Comparison of ENCODE assay signal across 12 cellular contexts in the genomic region with DNA sequence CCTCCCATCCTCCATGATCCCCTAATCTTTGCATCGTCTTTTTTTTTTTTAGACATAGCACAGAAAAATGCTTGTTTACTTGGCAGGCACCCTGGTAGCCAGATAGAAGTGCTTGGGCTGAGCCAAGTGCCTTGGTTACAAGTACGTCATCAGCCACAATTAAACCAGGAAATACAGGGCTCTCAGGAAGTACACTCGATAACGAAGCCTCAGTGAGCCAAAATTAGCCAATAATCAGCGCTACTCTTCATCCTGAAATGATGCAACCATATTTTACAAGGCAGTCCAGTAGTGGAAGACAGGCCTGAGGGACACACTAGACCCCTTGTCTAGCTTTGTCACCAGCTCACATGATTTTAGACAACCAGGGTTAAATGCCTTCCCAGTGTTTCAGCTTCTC.
DNase-seq lines count a peak whose midpoint lies in the region.
"Had no signal": no experiment of that assay in that cellular context is flagged by ENCODE, and none has a peak within 500 bp of the region (broad histone marks: within the 10 kb centered on the region; RNA-seq: fewer than 3 reads in every experiment).

No MANE protein-coding gene starts in this region.

- DNase-seq in DMS153 (lab: John Stamatoyannopoulos, UW) (peak; percentile 87), NCI-H1092 treated with DMSO at 0.1 percent for 48 hours (lab: John Stamatoyannopoulos, UW) (peak; percentile 36), middle frontal gyrus (ENCODE audit: extremely low spot score, low spot score) (peak; percentile 21), hepatic stellate cell (ENCODE audit: low spot score) (no peak), NOMO-1 treated with dmso at 0.1 percent for 144 hours (lab: John Stamatoyannopoulos, UW; ENCODE audit: unreplicated experiment) (no peak), SKM-1 (lab: John Stamatoyannopoulos, UW; ENCODE audit: unreplicated experiment) (no peak)
- no peak for DNase-seq in activated CD4-positive, alpha-beta memory T cell treated with anti-CD3 and anti-CD28 coated beads, Interleukin-2, amount 10 ng/mL, durations not matched to agents 7 days and 5 days
- DNase-seq: activated CD4-positive, alpha-beta T cell treated with anti-CD3 and anti-CD28 coated beads, Interleukin-2, amount 10 ng/mL, durations not matched to agents 24 days and 14 days; EL; H9; Karpas-422 had no signal

- H3K36me3 Mint-ChIP-seq in activated CD4-positive, alpha-beta memory T cell treated with anti-CD3 and anti-CD28 coated beads, Interleukin-2, amount 10 ng/mL, durations not matched to agents 7 days and 5 days (ENCODE audit: low read depth) = no peaks in the 10 kb centered on the region

- H3K4me3 ChIP-seq in duodenal mucosa (ENCODE audit: low read depth in 1 of 2, low read length in 2 of 2) = no peak overlapping the region

- no peak overlapping the region for H3K9ac ChIP-seq in duodenal mucosa (ENCODE audit: low read depth in 1 of 2, low read length in 2 of 2)

- no peaks in the 10 kb centered on the region for H3K36me3 ChIP-seq in duodenal mucosa (ENCODE audit: control insufficient read depth in 1 of 2, insufficient read depth in 2 of 2, low read length in 2 of 2)

- no peaks in the 10 kb centered on the region for H3K4me1 Mint-ChIP-seq in activated CD4-positive, alpha-beta memory T cell treated with anti-CD3 and anti-CD28 coated beads, Interleukin-2, amount 10 ng/mL, durations not matched to agents 7 days and 5 days
- H3K4me1 Mint-ChIP-seq: activated CD4-positive, alpha-beta T cell treated with anti-CD3 and anti-CD28 coated beads, Interleukin-2, amount 10 ng/mL, durations not matched to agents 24 days and 14 days had no signal

- no peak overlapping the region for H3K4me3 Mint-ChIP-seq in activated CD4-positive, alpha-beta memory T cell treated with anti-CD3 and anti-CD28 coated beads, Interleukin-2, amount 10 ng/mL, durations not matched to agents 7 days and 5 days
- H3K4me3 Mint-ChIP-seq: activated CD4-positive, alpha-beta T cell treated with anti-CD3 and anti-CD28 coated beads, Interleukin-2, amount 10 ng/mL, durations not matched to agents 24 days and 14 days; H9 had no signal

- H3K27ac ChIP-seq in duodenal mucosa (ENCODE audit: low read depth, low read length) = peak overlapping the region; percentile 43

- no peaks in the 10 kb centered on the region for H3K27me3 ChIP-seq in duodenal mucosa (ENCODE audit: control insufficient read depth in 1 of 2, insufficient read depth in 2 of 2, low read length in 2 of 2)

- CTCF ChIA-PET in activated CD4-positive, alpha-beta memory T cell treated with anti-CD3 and anti-CD28 coated beads, Interleukin-2, amount 10 ng/mL, durations not matched to agents 7 days and 5 days (lab: Charles Lee) = no interaction called here

- no peaks in the 10 kb centered on the region for H3K9me3 ChIP-seq in duodenal mucosa (ENCODE audit: control insufficient read depth in 1 of 2, low read length in 2 of 2)

- H3K27me3 Mint-ChIP-seq in activated CD4-positive, alpha-beta memory T cell treated with anti-CD3 and anti-CD28 coated beads, Interleukin-2, amount 10 ng/mL, durations not matched to agents 7 days and 5 days = no peaks in the 10 kb centered on the region

- no peak overlapping the region for H3K27ac Mint-ChIP-seq in activated CD4-positive, alpha-beta memory T cell treated with anti-CD3 and anti-CD28 coated beads, Interleukin-2, amount 10 ng/mL, durations not matched to agents 7 days and 5 days
- H3K27ac Mint-ChIP-seq: activated CD4-positive, alpha-beta T cell treated with anti-CD3 and anti-CD28 coated beads, Interleukin-2, amount 10 ng/mL, durations not matched to agents 24 days and 14 days had no signal

- no peaks in the 10 kb centered on the region for H3K9me3 Mint-ChIP-seq in activated CD4-positive, alpha-beta memory T cell treated with anti-CD3 and anti-CD28 coated beads, Interleukin-2, amount 10 ng/mL, durations not matched to agents 7 days and 5 days

- POLR2A ChIA-PET in activated CD4-positive, alpha-beta memory T cell treated with anti-CD3 and anti-CD28 coated beads, Interleukin-2, amount 10 ng/mL, durations not matched to agents 7 days and 5 days (lab: Charles Lee) = no interaction called here

- H3K4me1 ChIP-seq in duodenal mucosa (ENCODE audit: control insufficient read depth in 1 of 2, insufficient read depth in 2 of 2, low read length in 2 of 2) = peaks cover 4 to 7% of the 10 kb centered on the region in 2 donors

Comparison
In these comparisons a context has a peak if more than half of its experiments do, and no peak if none do; other contexts are left out.
1. DNase-seq: peak in DMS153 (single experiment), NCI-H1092 treated with DMSO at 0.1 percent for 48 hours (single experiment) and middle frontal gyrus (single experiment); none in activated CD4-positive, alpha-beta memory T cell treated with anti-CD3 and anti-CD28 coated beads, Interleukin-2, amount 10 ng/mL, durations not matched to agents 7 days and 5 days (single experiment), hepatic stellate cell (single experiment), NOMO-1 treated with dmso at 0.1 percent for 144 hours (single experiment) and SKM-1 (single experiment).